8 cellular contexts compared by ENCODE assay signal in genomic region chr9:33374634-33375237, GRCh38. TPM values are rescaled to one million over a fixed set of nuclear protein-coding genes. Genes with fewer than 3 reads are reported as not detected.
DNase-seq lines count a peak whose midpoint lies in the region; ATAC-seq and TF ChIP-seq lines count a peak whose summit lies in the region.

No MANE protein-coding gene starts in this region.

- POLR2A ChIA-PET in activated CD4-positive, alpha-beta memory T cell treated with anti-CD3 and anti-CD28 coated beads, Interleukin-2, amount 10 ng/mL, durations not matched to agents 7 days and 5 days (lab: Charles Lee) = interaction anchor here (0.9 to 1.7 kb wide), 6 partner anchors 24 to 92 kb away, joined by 3 to 9 read pairs (median 4); partner anchors contain the start of genes AQP3 and NFX1

- H3K4me3 ChIP-seq in GM06990 (replicated peaks; ENCODE audit: low read depth, low read length) = no peak overlapping the region

- H3K4me3 Mint-ChIP-seq in activated CD4-positive, alpha-beta memory T cell treated with anti-CD3 and anti-CD28 coated beads, Interleukin-2, amount 10 ng/mL, durations not matched to agents 7 days and 5 days = no peak overlapping the region

- H3K9me3 Mint-ChIP-seq in activated CD4-positive, alpha-beta memory T cell treated with anti-CD3 and anti-CD28 coated beads, Interleukin-2, amount 10 ng/mL, durations not matched to agents 7 days and 5 days = no peaks in the 10 kb centered on the region

- no peaks in the 10 kb centered on the region for H3K27me3 Mint-ChIP-seq in activated CD4-positive, alpha-beta memory T cell treated with anti-CD3 and anti-CD28 coated beads, Interleukin-2, amount 10 ng/mL, durations not matched to agents 7 days and 5 days

- peaks cover 21% of the 10 kb centered on the region for H3K36me3 Mint-ChIP-seq in activated CD4-positive, alpha-beta memory T cell treated with anti-CD3 and anti-CD28 coated beads, Interleukin-2, amount 10 ng/mL, durations not matched to agents 7 days and 5 days (ENCODE audit: low read depth)

- no peaks in the 10 kb centered on the region for H3K27me3 ChIP-seq in GM06990 (replicated peaks; ENCODE audit: control insufficient read depth, insufficient read depth, low read length)

- H3K36me3 ChIP-seq in GM06990 (ENCODE audit: control insufficient read depth, insufficient read depth, low read length) = peaks cover 14% of the 10 kb centered on the region

- CTCF ChIA-PET in activated CD4-positive, alpha-beta memory T cell treated with anti-CD3 and anti-CD28 coated beads, Interleukin-2, amount 10 ng/mL, durations not matched to agents 7 days and 5 days (lab: Charles Lee) = interaction anchor here (0.6 to 7.0 kb wide), 37 partner anchors 9 to 389 kb away, joined by 3 to 91 read pairs (median 4); partner anchors contain the start of genes AQP3, NFX1 and NOL6

- H3K4me1 Mint-ChIP-seq in activated CD4-positive, alpha-beta memory T cell treated with anti-CD3 and anti-CD28 coated beads, Interleukin-2, amount 10 ng/mL, durations not matched to agents 7 days and 5 days = peaks cover 14% of the 10 kb centered on the region

- DNase-seq in GM06990 (ENCODE audit: extremely low read depth, insufficient read length) (no peak), NCI-H69 (lab: John Stamatoyannopoulos, UW) (peak; percentile 78), lung microvascular endothelial cell (ENCODE audit: low read depth in 2 of 2) (peak; percentile 88)
- DNase-seq in activated CD4-positive, alpha-beta memory T cell treated with anti-CD3 and anti-CD28 coated beads, Interleukin-2, amount 10 ng/mL, durations not matched to agents 7 days and 5 days = peak; percentile 70
- peak; percentile 53 for DNase-seq in effector CD8-positive, alpha-beta T cell (lab: John Stamatoyannopoulos, UW)
- DNase-seq in stimulated activated CD8-positive, alpha-beta memory T cell treated with anti-CD3 and anti-CD28 coated beads, Interleukin-12 subunit alpha, Interleukin-12 subunit beta, amount 100 ng/mL, for 24 hours (ENCODE audit: extremely low read depth) = peak; percentile 24

- TF ChIP-seq CTCF in GM06990 (IDR thresholded peaks at IDR 0.05; ENCODE audit: insufficient read depth, low read length, poor library complexity, severe bottlenecking) = peak; percentile 87

- H3K27ac Mint-ChIP-seq in activated CD4-positive, alpha-beta memory T cell treated with anti-CD3 and anti-CD28 coated beads, Interleukin-2, amount 10 ng/mL, durations not matched to agents 7 days and 5 days = peak overlapping the region; percentile 33

- peak; percentile 66 for ATAC-seq in HG03045 (IDR thresholded peaks at IDR 0.05; ENCODE audit: unreplicated experiment)
- ATAC-seq in GM21367 (IDR thresholded peaks at IDR 0.05; ENCODE audit: unreplicated experiment) = no peak

RNA-seq across cellular contexts. Expression of gene AQP7, which starts 27.6 kb away (rescaled TPM):
- total RNA-seq in activated CD4-positive, alpha-beta memory T cell treated with anti-CD3 and anti-CD28 coated beads, Interleukin-2, amount 10 ng/mL, durations not matched to agents 7 days and 5 days = under 1 TPM; 0.40 to 0.55 TPM
- total RNA-seq in lung microvascular endothelial cell = not detected in 2 replicates
